8 cellular contexts compared by ENCODE assay signal in the genomic region with DNA sequence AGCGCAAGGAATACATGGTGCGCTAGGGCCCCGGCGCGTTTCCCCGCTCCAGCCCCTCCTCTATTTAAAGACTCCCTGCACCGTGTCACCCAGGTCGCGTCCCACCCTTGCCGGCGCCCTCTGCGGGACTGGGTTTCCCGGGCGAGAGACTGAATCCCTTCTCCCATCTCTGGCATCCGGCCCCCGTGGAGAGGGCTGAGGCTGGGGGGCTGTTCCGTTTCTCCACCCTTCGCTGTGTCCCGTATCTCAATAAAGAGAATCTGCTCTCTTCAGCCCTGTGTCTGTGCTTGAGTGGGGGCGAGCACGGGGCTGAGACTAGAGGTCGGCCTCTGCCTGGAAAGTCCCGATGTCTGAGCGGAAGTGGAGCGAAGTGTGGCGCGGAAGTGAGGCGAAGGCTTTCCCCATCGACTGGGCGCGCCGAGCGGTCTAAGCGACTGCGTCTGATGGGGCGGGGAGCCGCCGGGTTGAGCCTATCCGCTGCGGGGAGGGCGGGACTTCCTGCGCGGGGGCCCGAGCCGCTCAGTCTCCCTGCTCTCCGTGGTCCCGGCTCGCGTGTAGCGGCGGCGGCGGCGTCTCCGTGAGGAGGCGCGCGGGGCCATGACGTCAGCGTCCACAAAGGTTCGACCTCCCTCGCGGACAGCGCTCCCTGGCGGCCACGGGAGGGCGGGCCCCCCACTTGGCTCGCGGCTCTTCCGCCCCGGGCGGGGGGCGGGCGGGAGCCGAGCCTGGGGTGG. TPM values are rescaled to one million over a fixed set of nuclear protein-coding genes. Genes with fewer than 3 reads are reported as not detected.
DNase-seq lines count a peak whose midpoint lies in the region; ATAC-seq and TF ChIP-seq lines count a peak whose summit lies in the region.

No MANE protein-coding gene starts in this region.

- DNase-seq in ELR (ENCODE audit: low read depth) (peak; percentile 98), GM23338 (ENCODE audit: low spot score) (peak; percentile 98), Kasumi-1 (lab: John Stamatoyannopoulos, UW) (peak; percentile 79 to 84), RPMI7951 (ENCODE audit: low read depth) (peak; percentile 95), fibroblast of peridontal ligament (ENCODE audit: extremely low read depth) (peak; percentile 92), nephron progenitor cell (peak; percentile 98)
- peak; percentile 98 for DNase-seq in activated T-helper 2 cell treated with anti-CD3 and anti-CD28 coated beads, Interferon-gamma antibody, Interleukin-2, Interleukin-4, amounts not matched to agents 10 μg/mL and 5 μg/mL and 100 μg/mL, durations not matched to agents 14 hours and 24 hours and 36 hours (ENCODE audit: low spot score)

- peaks cover 26% of the 10 kb centered on the region for H3K4me1 ChIP-seq in GM23338 (ENCODE audit: insufficient read depth)

- H3K4me3 Mint-ChIP-seq in GM23338 (peak overlapping the region; percentile 96), nephron progenitor cell (peak overlapping the region; percentile 99)
- peak overlapping the region; percentile 96 for H3K4me3 Mint-ChIP-seq in activated T-helper 2 cell treated with anti-CD3 and anti-CD28 coated beads, Interferon-gamma antibody, Interleukin-2, Interleukin-4, amounts not matched to agents 10 μg/mL and 5 μg/mL and 100 μg/mL, durations not matched to agents 14 hours and 24 hours and 36 hours (ENCODE audit: low read depth)
- peak overlapping the region; percentile 97 for H3K4me3 Mint-ChIP-seq in stimulated activated naive CD8-positive, alpha-beta T cell treated with anti-CD3 and anti-CD28 coated beads, Interleukin-15, Interleukin-2, amounts not matched to agents 100 ng/mL and 50 ng/mL, for 24 hours

- H3K9me3 Mint-ChIP-seq in GM23338 (no peaks in the 10 kb centered on the region; the same call in 2 of the 3 replicates), nephron progenitor cell (no peaks in the 10 kb centered on the region)
- H3K9me3 Mint-ChIP-seq in activated T-helper 2 cell treated with anti-CD3 and anti-CD28 coated beads, Interferon-gamma antibody, Interleukin-2, Interleukin-4, amounts not matched to agents 10 μg/mL and 5 μg/mL and 100 μg/mL, durations not matched to agents 14 hours and 24 hours and 36 hours, result no peaks in the 10 kb centered on the region
- H3K9me3 Mint-ChIP-seq in stimulated activated naive CD8-positive, alpha-beta T cell treated with anti-CD3 and anti-CD28 coated beads, Interleukin-15, Interleukin-2, amounts not matched to agents 100 ng/mL and 50 ng/mL, for 24 hours, result no peaks in the 10 kb centered on the region

- H3K4me2 ChIP-seq in GM23338, result peak overlapping the region; percentile 77

- H3K4me3 ChIP-seq in GM23338, result peak overlapping the region; percentile 100

- H3K27ac ChIP-seq in GM23338 (ENCODE audit: low read depth), result peak overlapping the region; percentile 93; the same call in 1 of the 2 replicates

- peak; percentile 31 to 64 for TF ChIP-seq CTCF in GM23338 (conservative IDR thresholded peaks at IDR 0.05; ENCODE audit: low read depth in 2 of 2)
- TF ChIP-seq CTCF in nephron progenitor cell (IDR thresholded peaks at IDR 0.05), result peak; percentile 64

- H3K9me2 ChIP-seq in GM23338 (ENCODE audit: insufficient read depth), result no peaks in the 10 kb centered on the region

- H3K36me3 Mint-ChIP-seq in GM23338 (ENCODE audit: low read depth), result peaks cover 21% of the 10 kb centered on the region
- H3K36me3 Mint-ChIP-seq in activated T-helper 2 cell treated with anti-CD3 and anti-CD28 coated beads, Interferon-gamma antibody, Interleukin-2, Interleukin-4, amounts not matched to agents 10 μg/mL and 5 μg/mL and 100 μg/mL, durations not matched to agents 14 hours and 24 hours and 36 hours (ENCODE audit: low read depth), result peaks cover 47% of the 10 kb centered on the region
- no peaks in the 10 kb centered on the region for H3K36me3 Mint-ChIP-seq in nephron progenitor cell (ENCODE audit: low read depth)
- H3K36me3 Mint-ChIP-seq in stimulated activated naive CD8-positive, alpha-beta T cell treated with anti-CD3 and anti-CD28 coated beads, Interleukin-15, Interleukin-2, amounts not matched to agents 100 ng/mL and 50 ng/mL, for 24 hours (ENCODE audit: low read depth), result peaks cover 29% of the 10 kb centered on the region

- peak; percentile 90 for ATAC-seq in GM23338

- peaks cover 42% of the 10 kb centered on the region for H3K4me1 Mint-ChIP-seq in GM23338
- peaks cover 58% of the 10 kb centered on the region for H3K4me1 Mint-ChIP-seq in activated T-helper 2 cell treated with anti-CD3 and anti-CD28 coated beads, Interferon-gamma antibody, Interleukin-2, Interleukin-4, amounts not matched to agents 10 μg/mL and 5 μg/mL and 100 μg/mL, durations not matched to agents 14 hours and 24 hours and 36 hours (ENCODE audit: low read depth)
- H3K4me1 Mint-ChIP-seq in nephron progenitor cell, result peaks cover 92% of the 10 kb centered on the region
- peaks cover 71% of the 10 kb centered on the region for H3K4me1 Mint-ChIP-seq in stimulated activated naive CD8-positive, alpha-beta T cell treated with anti-CD3 and anti-CD28 coated beads, Interleukin-15, Interleukin-2, amounts not matched to agents 100 ng/mL and 50 ng/mL, for 24 hours (ENCODE audit: low read depth)

- peak overlapping the region; percentile 47; the same call in 1 of the 2 replicates for H2AFZ ChIP-seq in GM23338

- H3F3A ChIP-seq in GM23338 (replicated peaks; ENCODE audit: low read depth), result peaks cover 11% of the 10 kb centered on the region; the same call in 1 of the 2 replicates

- H3K27ac Mint-ChIP-seq in GM23338 (peak overlapping the region; percentile 96), nephron progenitor cell (peak overlapping the region; percentile 100)
- H3K27ac Mint-ChIP-seq in activated T-helper 2 cell treated with anti-CD3 and anti-CD28 coated beads, Interferon-gamma antibody, Interleukin-2, Interleukin-4, amounts not matched to agents 10 μg/mL and 5 μg/mL and 100 μg/mL, durations not matched to agents 14 hours and 24 hours and 36 hours, result peak overlapping the region; percentile 99
- H3K27ac Mint-ChIP-seq in stimulated activated naive CD8-positive, alpha-beta T cell treated with anti-CD3 and anti-CD28 coated beads, Interleukin-15, Interleukin-2, amounts not matched to agents 100 ng/mL and 50 ng/mL, for 24 hours, result peak overlapping the region; percentile 99

- H4K20me1 ChIP-seq in GM23338 (replicated peaks; ENCODE audit: insufficient read depth), result peaks cover 11% of the 10 kb centered on the region; the same call in 1 of the 2 replicates

- H3K27me3 Mint-ChIP-seq in GM23338 (ENCODE audit: insufficient read depth, low read depth, poor library complexity) (peaks cover 21% of the 10 kb centered on the region), nephron progenitor cell (ENCODE audit: low read depth, poor library complexity) (no peaks in the 10 kb centered on the region)
- no peaks in the 10 kb centered on the region for H3K27me3 Mint-ChIP-seq in activated T-helper 2 cell treated with anti-CD3 and anti-CD28 coated beads, Interferon-gamma antibody, Interleukin-2, Interleukin-4, amounts not matched to agents 10 μg/mL and 5 μg/mL and 100 μg/mL, durations not matched to agents 14 hours and 24 hours and 36 hours (ENCODE audit: low read depth)
- H3K27me3 Mint-ChIP-seq in stimulated activated naive CD8-positive, alpha-beta T cell treated with anti-CD3 and anti-CD28 coated beads, Interleukin-15, Interleukin-2, amounts not matched to agents 100 ng/mL and 50 ng/mL, for 24 hours, result no peaks in the 10 kb centered on the region

- H3K79me2 ChIP-seq in GM23338 (replicated peaks; ENCODE audit: insufficient read depth), result peaks cover 23% of the 10 kb centered on the region

- H3K36me3 ChIP-seq in GM23338 (ENCODE audit: insufficient read depth), result no peaks in the 10 kb centered on the region

- peaks cover 8% of the 10 kb centered on the region; the same call in 1 of the 2 replicates for H3K27me3 ChIP-seq in GM23338 (ENCODE audit: insufficient read depth)

- intact Hi-C loops in activated T-helper 2 cell treated with anti-CD3 and anti-CD28 coated beads, Interferon-gamma antibody, Interleukin-2, Interleukin-4, amounts not matched to agents 10 μg/mL and 5 μg/mL and 100 μg/mL, durations not matched to agents 14 hours and 24 hours and 36 hours (cut with micrococcal nuclease), result loop anchor here (1.0 to 2.0 kb wide), 2 partner anchors 21 to 364 kb away; partner anchors contain the start of genes C17orf100 and MED31

RNA-seq across cellular contexts. Expression of gene RNASEK, which starts 2.0 kb away (rescaled TPM):
- 126 and 134 TPM in 2 replicates for total RNA-seq in GM23338 (2014; rRNA removed; shearing (Covaris generic))
- polyA plus RNA-seq in GM23338 (2016; fragmentation: Nextera tagmentation; extraction: Ambion mirVana), result 296 and 298 TPM in 2 replicates
- 156 and 180 TPM in 2 replicates for total RNA-seq in RPMI7951 (2014; rRNA removed; shearing (Covaris generic))
- total RNA-seq in activated T-helper 2 cell treated with anti-CD3 and anti-CD28 coated beads, Interferon-gamma antibody, Interleukin-2, Interleukin-4, amounts not matched to agents 10 μg/mL and 5 μg/mL and 100 μg/mL, durations not matched to agents 14 hours and 24 hours and 36 hours, result 150 and 154 TPM in 2 replicates

RNA-seq across cellular contexts. Expression of gene BCL6B, which starts 8.4 kb away (rescaled TPM):
- total RNA-seq in GM23338 (2014; rRNA removed; shearing (Covaris generic)), result 4.2 and 4.5 TPM in 2 replicates
- 2.1 and 3.3 TPM in 2 replicates for polyA plus RNA-seq in GM23338 (2016; fragmentation: Nextera tagmentation; extraction: Ambion mirVana)
- not detected in 2 replicates for total RNA-seq in RPMI7951 (2014; rRNA removed; shearing (Covaris generic))
- 0.80 and 1.0 TPM in 2 replicates for total RNA-seq in activated T-helper 2 cell treated with anti-CD3 and anti-CD28 coated beads, Interferon-gamma antibody, Interleukin-2, Interleukin-4, amounts not matched to agents 10 μg/mL and 5 μg/mL and 100 μg/mL, durations not matched to agents 14 hours and 24 hours and 36 hours

RNA-seq across cellular contexts. Expression of gene ALOX12, which starts 18.6 kb away (rescaled TPM):
- total RNA-seq in GM23338 (2014; rRNA removed; shearing (Covaris generic)), result 0.66 and 1.2 TPM in 2 replicates
- 1.5 and 1.8 TPM in 2 replicates for polyA plus RNA-seq in GM23338 (2016; fragmentation: Nextera tagmentation; extraction: Ambion mirVana)
- total RNA-seq in RPMI7951 (2014; rRNA removed; shearing (Covaris generic)), result not detected in 2 replicates
- total RNA-seq in activated T-helper 2 cell treated with anti-CD3 and anti-CD28 coated beads, Interferon-gamma antibody, Interleukin-2, Interleukin-4, amounts not matched to agents 10 μg/mL and 5 μg/mL and 100 μg/mL, durations not matched to agents 14 hours and 24 hours and 36 hours, result not detected in 2 replicates

RNA-seq across cellular contexts. Expression of gene SLC16A13, which starts 21.4 kb away (rescaled TPM):
- total RNA-seq in GM23338 (2014; rRNA removed; shearing (Covaris generic)), result 4.4 and 4.7 TPM in 2 replicates
- 1.2 and 2.2 TPM in 2 replicates for polyA plus RNA-seq in GM23338 (2016; fragmentation: Nextera tagmentation; extraction: Ambion mirVana)
- total RNA-seq in RPMI7951 (2014; rRNA removed; shearing (Covaris generic)), result 0.12 and 0.20 TPM in 2 replicates
- total RNA-seq in activated T-helper 2 cell treated with anti-CD3 and anti-CD28 coated beads, Interferon-gamma antibody, Interleukin-2, Interleukin-4, amounts not matched to agents 10 μg/mL and 5 μg/mL and 100 μg/mL, durations not matched to agents 14 hours and 24 hours and 36 hours, result 15.8 and 17.4 TPM in 2 replicates

RNA-seq across cellular contexts. Expression of gene SLC16A11, which starts 29.5 kb away (rescaled TPM):
- total RNA-seq in GM23338 (2014; rRNA removed; shearing (Covaris generic)), result 0.42 TPM in 1 of 2 replicates, not detected in the other
- polyA plus RNA-seq in GM23338 (2016; fragmentation: Nextera tagmentation; extraction: Ambion mirVana), result 0.68 and 1.4 TPM in 2 replicates
- total RNA-seq in RPMI7951 (2014; rRNA removed; shearing (Covaris generic)), result 0.49 TPM in 1 of 2 replicates, not detected in the other
- 0.37 and 0.46 TPM in 2 replicates for total RNA-seq in activated T-helper 2 cell treated with anti-CD3 and anti-CD28 coated beads, Interferon-gamma antibody, Interleukin-2, Interleukin-4, amounts not matched to agents 10 μg/mL and 5 μg/mL and 100 μg/mL, durations not matched to agents 14 hours and 24 hours and 36 hours

Comparison
In these comparisons a context has a peak if more than half of its experiments do, and no peak if none do; other contexts are left out.
1. Peak in every context shown above with its lines: DNase-seq, ATAC-seq, H3K4me3 ChIP-seq and H3K27ac ChIP-seq.